In genomic region chr17:60565233-60565632, GRCh38 we compare ENCODE assay signal across 11 cellular contexts.
"Had no signal": no experiment of that assay in that cellular context is flagged by ENCODE, and none has a peak within 500 bp of the region (broad histone marks: within the 10 kb centered on the region; RNA-seq: fewer than 3 reads in every experiment).

No MANE protein-coding gene starts in this region.

- H3K9me3 ChIP-seq: HAP-1 had no signal

- H3K9ac ChIP-seq: GM23248 had no signal

- H3K4me1 ChIP-seq: HAP-1 had no signal

- H3K4me2 ChIP-seq: GM23338 had no signal

- H3K4me3 ChIP-seq: GM23248, GM23338, HAP-1 had no signal

- FAIRE-seq: H1, H54 had no signal

- DNase-seq: GM23248, GOT3, H7, H9, HCEC 1CT, HFFc6 had no signal

- H3K27ac ChIP-seq: GM23248 had no signal

- H3K36me3 ChIP-seq: HAP-1 had no signal

- H2AFZ ChIP-seq: GM23248, GM23338 had no signal

- ATAC-seq: GM23338, HCT116 had no signal
